Comparison of ENCODE assay signal across 8 cellular contexts in genomic region chr7:2870471-2870941, GRCh38. TPM values are rescaled to one million over a fixed set of nuclear protein-coding genes. Genes with fewer than 3 reads are reported as not detected.
DNase-seq lines count a peak whose midpoint lies in the region; ATAC-seq and TF ChIP-seq lines count a peak whose summit lies in the region.

No MANE protein-coding gene starts in this region.

- H3K27ac ChIP-seq in coronary artery: no peak overlapping the region

- H3K4me1 Mint-ChIP-seq in IgD-negative memory B cell: peaks cover 9 to 21% (median 12%) of the 10 kb centered on the region in 3 donors
- H3K4me1 Mint-ChIP-seq in effector memory CD8-positive, alpha-beta T cell (ENCODE audit: low read depth in 2 of 2): peaks cover 10 to 12% of the 10 kb centered on the region in 2 donors
- peaks cover 18 to 55% (median 35%) of the 10 kb centered on the region in 4 donors for H3K4me1 Mint-ChIP-seq in naive thymus-derived CD8-positive, alpha-beta T cell

- ATAC-seq in GM18511 (IDR thresholded peaks at IDR 0.05; ENCODE audit: unreplicated experiment): peak; percentile 76
- ATAC-seq in effector memory CD8-positive, alpha-beta T cell (replicated peaks): peak; percentile 66
- peak; percentile 70 to 77 for ATAC-seq in naive thymus-derived CD8-positive, alpha-beta T cell
- no peak for ATAC-seq in GM19023 (IDR thresholded peaks at IDR 0.05; ENCODE audit: unreplicated experiment)

- H3K27me3 Mint-ChIP-seq in IgD-negative memory B cell: no peaks in the 10 kb centered on the region
- H3K27me3 Mint-ChIP-seq in effector memory CD8-positive, alpha-beta T cell: no peaks in the 10 kb centered on the region
- H3K27me3 Mint-ChIP-seq in naive thymus-derived CD8-positive, alpha-beta T cell: no peaks in the 10 kb centered on the region

- POLR2A ChIA-PET in naive thymus-derived CD8-positive, alpha-beta T cell (lab: Charles Lee): interaction anchor here (0.5 to 0.6 kb wide), 2 partner anchors 192 to 223 kb away, joined by 3 read pairs; no protein-coding TSS in a partner anchor

- no peaks in the 10 kb centered on the region for H3K9me3 Mint-ChIP-seq in IgD-negative memory B cell
- H3K9me3 Mint-ChIP-seq in effector memory CD8-positive, alpha-beta T cell: no peaks in the 10 kb centered on the region
- no peaks in the 10 kb centered on the region for H3K9me3 Mint-ChIP-seq in naive thymus-derived CD8-positive, alpha-beta T cell

- peak overlapping the region; percentile 1 to 89 (median 78) for H3K4me3 Mint-ChIP-seq in IgD-negative memory B cell
- peak overlapping the region; percentile 3 to 5 for H3K4me3 Mint-ChIP-seq in effector memory CD8-positive, alpha-beta T cell
- H3K4me3 Mint-ChIP-seq in naive thymus-derived CD8-positive, alpha-beta T cell: peak overlapping the region; percentile 62 to 88 (median 70)

- peak; percentile 47 for DNase-seq in activated CD4-positive, CD25-positive, alpha-beta regulatory T cell treated with anti-CD3 and anti-CD28 coated beads, Interleukin-2, amount 50 U/mL, for 72 hours
- peak in 1 of 3 experiments; percentile 15 for DNase-seq in effector memory CD8-positive, alpha-beta T cell
- peak in 6 of 10 donors; percentile 19 to 38 (median 30) for DNase-seq in naive thymus-derived CD8-positive, alpha-beta T cell
- no peak for DNase-seq in NCI-H1694 treated with DMSO at 0.1 percent for 48 hours (lab: John Stamatoyannopoulos, UW)
- no peak for DNase-seq in coronary artery (ENCODE audit: low spot score)

- no peaks in the 10 kb centered on the region for H3K36me3 Mint-ChIP-seq in IgD-negative memory B cell
- H3K36me3 Mint-ChIP-seq in effector memory CD8-positive, alpha-beta T cell (ENCODE audit: insufficient read depth): peaks cover 6% of the 10 kb centered on the region
- H3K36me3 Mint-ChIP-seq in naive thymus-derived CD8-positive, alpha-beta T cell: no peaks in the 10 kb centered on the region

- no peak overlapping the region for H3K4me3 ChIP-seq in coronary artery

- no peak for TF ChIP-seq CTCF in coronary artery (IDR thresholded peaks at IDR 0.05)

- H3K27ac Mint-ChIP-seq in IgD-negative memory B cell: peak overlapping the region in 2 of 3 donors; percentile 44 to 47
- peak overlapping the region in 1 of 2 donors; percentile 52 for H3K27ac Mint-ChIP-seq in effector memory CD8-positive, alpha-beta T cell
- peak overlapping the region; percentile 63 to 94 (median 74) for H3K27ac Mint-ChIP-seq in naive thymus-derived CD8-positive, alpha-beta T cell

RNA-seq across cellular contexts. Expression of gene GNA12, which starts 26.4 kb away (rescaled TPM):
- polyA plus RNA-seq in IgD-negative memory B cell: 16.4 TPM
- 10 to 100 TPM; 18.7 to 21.4 TPM for total RNA-seq in naive thymus-derived CD8-positive, alpha-beta T cell
- 10 to 100 TPM in 1 of 3 donors, 1 to 10 TPM in 2; 4.6 to 13.7 (median 8.5) TPM for polyA plus RNA-seq in naive thymus-derived CD8-positive, alpha-beta T cell

Comparison
In these comparisons a context has a peak if more than half of its experiments do, and no peak if none do; other contexts are left out.
1. H3K4me3 Mint-ChIP-seq: peak in every context shown above with its lines; median percentile 78 in IgD-negative memory B cell; 70 in naive thymus-derived CD8-positive, alpha-beta T cell; 4 in effector memory CD8-positive, alpha-beta T cell.
2. DNase-seq: peak in activated CD4-positive, CD25-positive, alpha-beta regulatory T cell treated with anti-CD3 and anti-CD28 coated beads, Interleukin-2, amount 50 U/mL, for 72 hours (single experiment) and naive thymus-derived CD8-positive, alpha-beta T cell (6 of 10); none in NCI-H1694 treated with DMSO at 0.1 percent for 48 hours (single experiment) and coronary artery (single experiment).